In genomic region chr12:119229837-119230236, GRCh38 we compare ENCODE assay signal across 9 cellular contexts. TPM values are rescaled to one million over a fixed set of nuclear protein-coding genes. Genes with fewer than 3 reads are reported as not detected.
DNase-seq lines count a peak whose midpoint lies in the region; ATAC-seq and TF ChIP-seq lines count a peak whose summit lies in the region.
"Had no signal": no experiment of that assay in that cellular context is flagged by ENCODE, and none has a peak within 500 bp of the region (broad histone marks: within the 10 kb centered on the region; RNA-seq: fewer than 3 reads in every experiment).

No MANE protein-coding gene starts in this region.

- no peak for TF ChIP-seq POLR2A in suprapubic skin (IDR thresholded peaks at IDR 0.05)

- no peaks in the 10 kb centered on the region for H3K9me3 ChIP-seq in suprapubic skin

- WGBS in suprapubic skin, result 40% methylated on average over 9 of the region's 9 CpGs

- TF ChIP-seq CTCF in suprapubic skin (IDR thresholded peaks at IDR 0.05), result no peak

- no peaks in the 10 kb centered on the region for H3K4me1 ChIP-seq in suprapubic skin

- H3K4me3 ChIP-seq in suprapubic skin, result no peak overlapping the region

- no peak overlapping the region for H3K27ac ChIP-seq in suprapubic skin
- H3K27ac ChIP-seq: 22Rv1 had no signal

- no peak for ATAC-seq in HG02642 (IDR thresholded peaks at IDR 0.05; ENCODE audit: poor library complexity, unreplicated experiment)

- peak; percentile 30 for DNase-seq in DMS 273 (lab: John Stamatoyannopoulos, UW; ENCODE audit: unreplicated experiment)
- no peak for DNase-seq in DMS 273 treated with DMSO at 0.1 percent for 48 hours (lab: John Stamatoyannopoulos, UW)
- peak; percentile 15 for DNase-seq in RPMI7951 (ENCODE audit: low read depth)
- DNase-seq in germinal center (ENCODE audit: low spot score), result peak; percentile 13
- peak; percentile 61 for DNase-seq in retina
- DNase-seq in NCI-H1092 treated with DMSO at 0.1 percent for 48 hours (lab: John Stamatoyannopoulos, UW), result no peak
- no peak for DNase-seq in suprapubic skin (ENCODE audit: low spot score in 2 of 2)

- no peak for TF ChIP-seq EP300 in suprapubic skin (IDR thresholded peaks at IDR 0.05)

- peaks cover 3% of the 10 kb centered on the region for H3K27me3 ChIP-seq in suprapubic skin

- no peaks in the 10 kb centered on the region for H3K36me3 ChIP-seq in suprapubic skin

RNA-seq across cellular contexts. Expression of gene HSPB8, which starts 51.1 kb away (rescaled TPM):
- total RNA-seq in RPMI7951 (2014; rRNA removed; shearing (Covaris generic)), result 2.5 and 2.9 TPM in 2 replicates
- total RNA-seq in suprapubic skin, result 100 to 1,000 TPM in 2 of 4 donors, 10 to 100 TPM in 2; 28.1 to 126 (median 73.1) TPM

Comparison
In these comparisons a context has a peak if more than half of its experiments do, and no peak if none do; other contexts are left out.
1. DNase-seq: peak in DMS 273 (single experiment), RPMI7951 (single experiment), germinal center (single experiment) and retina (single experiment); none in DMS 273 treated with DMSO at 0.1 percent for 48 hours (single experiment), NCI-H1092 treated with DMSO at 0.1 percent for 48 hours (single experiment) and suprapubic skin (0 of 2).